Comparison of ENCODE assay signal across 10 cellular contexts in genomic region chr15:58462547-58462946, GRCh38. TPM values are rescaled to one million over a fixed set of nuclear protein-coding genes. Genes with fewer than 3 reads are reported as not detected.
DNase-seq lines count a peak whose midpoint lies in the region; ATAC-seq, FAIRE-seq and TF ChIP-seq lines count a peak whose summit lies in the region.
"Had no signal": no experiment of that assay in that cellular context is flagged by ENCODE, and none has a peak within 500 bp of the region (broad histone marks: within the 10 kb centered on the region; RNA-seq: fewer than 3 reads in every experiment).

No MANE protein-coding gene starts in this region.

- 69% methylated on average over 4 of the region's 4 CpGs for WGBS in HepG2 (ENCODE audit: low lambda C conversion rate)

- H2AFZ ChIP-seq in HepG2 (ENCODE audit: low read length): no peak overlapping the region

- intact Hi-C loops in activated T-helper 1 cell treated with anti-CD3 and anti-CD28 coated beads, Interleukin-12 subunit alpha, Interleukin-12 subunit beta, Interleukin-2, Interleukin-4 antibody, amounts not matched to agents 30 ng/mL and 10 ng/mL and 1 ng/mL, durations not matched to agents 14 hours and 24 hours and 36 hours (cut with micrococcal nuclease): no loop called here
- intact Hi-C loops in HepG2 (cut with micrococcal nuclease; ENCODE audit: unreplicated experiment): no loop called here
- intact Hi-C loops in CD4-positive, alpha-beta T cell (cut with DNase I, micrococcal nuclease): no loop called here

- 0 out of 2 replicates have a peak overlapping the region, but pooled peaks have one; percentile 26 for H3K4me2 ChIP-seq in HepG2 (ENCODE audit: low read depth, low read length)

- FAIRE-seq in HepG2 (lab: Jason Lieb, UNC): no peak

- H3K27ac ChIP-seq in HepG2 (ENCODE audit: extremely low read length, insufficient read depth, low read length): no peak overlapping the region
- H3K27ac ChIP-seq in CD4-positive, alpha-beta T cell (ENCODE audit: low read depth, low read length): no peak overlapping the region

- H3K79me2 ChIP-seq in HepG2 (ENCODE audit: insufficient read depth, low read length): no peaks in the 10 kb centered on the region

- in situ Hi-C loops in HepG2 (cut with HindIII; ENCODE audit: extremely low pct_ligation_motif_present, low pct_unique_long_range_greater_than_20kb): no loop called here

- H3K9ac ChIP-seq in HepG2 (ENCODE audit: insufficient read depth, low read depth, low read length): no peak overlapping the region

- H3K4me3 Mint-ChIP-seq in activated T-helper 1 cell treated with anti-CD3 and anti-CD28 coated beads, Interleukin-12 subunit alpha, Interleukin-12 subunit beta, Interleukin-2, Interleukin-4 antibody, amounts not matched to agents 30 ng/mL and 10 ng/mL and 1 ng/mL, durations not matched to agents 14 hours and 24 hours and 36 hours: peak overlapping the region; percentile 2
- no peak overlapping the region for H3K4me3 Mint-ChIP-seq in osteocyte (ENCODE audit: unreplicated experiment)
- no peak overlapping the region for H3K4me3 Mint-ChIP-seq in CD4-positive, alpha-beta T cell
- H3K4me3 Mint-ChIP-seq: mesothelial cell of epicardium had no signal

- H3K4me1 Mint-ChIP-seq in activated T-helper 1 cell treated with anti-CD3 and anti-CD28 coated beads, Interleukin-12 subunit alpha, Interleukin-12 subunit beta, Interleukin-2, Interleukin-4 antibody, amounts not matched to agents 30 ng/mL and 10 ng/mL and 1 ng/mL, durations not matched to agents 14 hours and 24 hours and 36 hours (ENCODE audit: low read depth): peaks cover 80% of the 10 kb centered on the region
- H3K4me1 Mint-ChIP-seq in osteocyte (ENCODE audit: unreplicated experiment): peaks cover 26% of the 10 kb centered on the region
- H3K4me1 Mint-ChIP-seq in CD4-positive, alpha-beta T cell (ENCODE audit: low read depth): peaks cover 42% of the 10 kb centered on the region

- no TSS peak for BruUV-seq in HepG2 (replicated peaks; lab: Mats Ljungman, UMichigan)

- peaks cover 8% of the 10 kb centered on the region for H3K36me3 Mint-ChIP-seq in activated T-helper 1 cell treated with anti-CD3 and anti-CD28 coated beads, Interleukin-12 subunit alpha, Interleukin-12 subunit beta, Interleukin-2, Interleukin-4 antibody, amounts not matched to agents 30 ng/mL and 10 ng/mL and 1 ng/mL, durations not matched to agents 14 hours and 24 hours and 36 hours (ENCODE audit: low read depth)
- no peaks in the 10 kb centered on the region for H3K36me3 Mint-ChIP-seq in osteocyte (ENCODE audit: unreplicated experiment)
- no peaks in the 10 kb centered on the region for H3K36me3 Mint-ChIP-seq in CD4-positive, alpha-beta T cell (ENCODE audit: low read depth)
- H3K36me3 Mint-ChIP-seq: mesothelial cell of epicardium had no signal

- DNase-seq in CD1c-positive myeloid dendritic cell (ENCODE audit: extremely low spot score): peak; percentile 16
- DNase-seq in LNCaP clone FGC (ENCODE audit: low read depth): peak; percentile 10
- no peak for DNase-seq in activated T-helper 1 cell treated with anti-CD3 and anti-CD28 coated beads, Interleukin-12 subunit alpha, Interleukin-12 subunit beta, Interleukin-2, Interleukin-4 antibody, amounts not matched to agents 30 ng/mL and 10 ng/mL and 1 ng/mL, durations not matched to agents 14 hours and 24 hours and 36 hours (ENCODE audit: low spot score)
- no peak for DNase-seq in HepG2 (ENCODE audit: low spot score)
- DNase-seq in osteocyte (ENCODE audit: extremely low spot score, unreplicated experiment): no peak
- no peak for DNase-seq in CD4-positive, alpha-beta T cell
- DNase-seq: activated CD4-positive, alpha-beta T cell treated with anti-CD3 and anti-CD28 coated beads, Interleukin-2, amount 50 U/mL, for 1 hour had no signal

- H4K20me1 ChIP-seq in HepG2 (ENCODE audit: insufficient read depth, low read length): no peaks in the 10 kb centered on the region

- H3K4me3 ChIP-seq in LNCaP clone FGC (ENCODE audit: low read depth, low read length) (no peak overlapping the region), HepG2 (replicated peaks in 1 of 3; ENCODE audit: insufficient read depth in 1 of 3, low read depth in 2 of 3, low read length in 3 of 3) (no peak overlapping the region)

- peak overlapping the region; percentile 61 for H3K27ac Mint-ChIP-seq in activated T-helper 1 cell treated with anti-CD3 and anti-CD28 coated beads, Interleukin-12 subunit alpha, Interleukin-12 subunit beta, Interleukin-2, Interleukin-4 antibody, amounts not matched to agents 30 ng/mL and 10 ng/mL and 1 ng/mL, durations not matched to agents 14 hours and 24 hours and 36 hours
- no peak overlapping the region for H3K27ac Mint-ChIP-seq in osteocyte (ENCODE audit: unreplicated experiment)
- no peak overlapping the region for H3K27ac Mint-ChIP-seq in CD4-positive, alpha-beta T cell
- H3K27ac Mint-ChIP-seq: mesothelial cell of epicardium had no signal

- TF ChIP-seq POLR2A in HepG2 (IDR thresholded peaks at IDR 0.05; ENCODE audit: insufficient read depth in 1 of 2, low read depth in 2 of 2, low read length in 2 of 2): no peak

- H3K4me1 ChIP-seq in HepG2 (ENCODE audit: insufficient read depth, low read length): peaks cover 94% of the 10 kb centered on the region

- H3K27me3 Mint-ChIP-seq in activated T-helper 1 cell treated with anti-CD3 and anti-CD28 coated beads, Interleukin-12 subunit alpha, Interleukin-12 subunit beta, Interleukin-2, Interleukin-4 antibody, amounts not matched to agents 30 ng/mL and 10 ng/mL and 1 ng/mL, durations not matched to agents 14 hours and 24 hours and 36 hours (ENCODE audit: insufficient read depth): no peaks in the 10 kb centered on the region
- H3K27me3 Mint-ChIP-seq in osteocyte (ENCODE audit: unreplicated experiment): no peaks in the 10 kb centered on the region
- no peaks in the 10 kb centered on the region for H3K27me3 Mint-ChIP-seq in CD4-positive, alpha-beta T cell

- no peak for TF ChIP-seq RAD21 in HepG2 (CRISPR knock-in tag; IDR thresholded peaks at IDR 0.05)

- H3K36me3 ChIP-seq in HepG2 (replicated peaks in 1 of 2; ENCODE audit: control insufficient read depth in 1 of 2, insufficient read depth in 2 of 2, low read length in 2 of 2): no peaks in the 10 kb centered on the region

- TF ChIP-seq CTCF in LNCaP clone FGC (IDR thresholded peaks at IDR 0.05; ENCODE audit: control insufficient read depth, extremely low read depth, insufficient read depth): no peak
- TF ChIP-seq CTCF in HepG2 (CRISPR knock-in tag; IDR thresholded peaks at IDR 0.05): no peak
- TF ChIP-seq CTCF in osteocyte (IDR thresholded peaks at IDR 0.05): no peak
- TF ChIP-seq CTCF in CD4-positive, alpha-beta T cell (IDR thresholded peaks at IDR 0.05): no peak

- CTCF ChIA-PET in HepG2 (lab: Yijun Ruan, JAX; ENCODE audit: low intra/inter-chr PET ratio, low total read pairs): no interaction called here
- CTCF ChIA-PET in CD4-positive, alpha-beta T cell (lab: Charles Lee): no interaction called here

- no peaks in the 10 kb centered on the region for H3K9me3 Mint-ChIP-seq in activated T-helper 1 cell treated with anti-CD3 and anti-CD28 coated beads, Interleukin-12 subunit alpha, Interleukin-12 subunit beta, Interleukin-2, Interleukin-4 antibody, amounts not matched to agents 30 ng/mL and 10 ng/mL and 1 ng/mL, durations not matched to agents 14 hours and 24 hours and 36 hours
- H3K9me3 Mint-ChIP-seq in osteocyte (ENCODE audit: unreplicated experiment): no peaks in the 10 kb centered on the region
- H3K9me3 Mint-ChIP-seq in CD4-positive, alpha-beta T cell: no peaks in the 10 kb centered on the region
- H3K9me3 Mint-ChIP-seq: mesothelial cell of epicardium had no signal

- POLR2A ChIA-PET in HepG2 (lab: Yijun Ruan, JAX): interaction anchor here (3.1 kb wide), 1 partner anchor 14 kb away, joined by 13 read pairs; no protein-coding TSS in a partner anchor
- POLR2A ChIA-PET in CD4-positive, alpha-beta T cell (lab: Charles Lee): no interaction called here

- no peaks in the 10 kb centered on the region for H3K9me3 ChIP-seq in HepG2 (ENCODE audit: low read length)
- no peaks in the 10 kb centered on the region for H3K9me3 ChIP-seq in CD4-positive, alpha-beta T cell (ENCODE audit: control insufficient read depth, low read length)

- TF ChIP-seq EP300 in HepG2 (IDR thresholded peaks at IDR 0.05; ENCODE audit: low read depth in 2 of 2, low read length in 2 of 2): no peak
- no peak for TF ChIP-seq EP300 in HepG2 (CRISPR knock-in tag; IDR thresholded peaks at IDR 0.05; ENCODE audit: borderline replicate concordance)

- peak; percentile 9; the same call in 1 of the 3 replicates for ATAC-seq in HepG2
- no peak for ATAC-seq in GM21786 (IDR thresholded peaks at IDR 0.05; ENCODE audit: unreplicated experiment)
- ATAC-seq in CD4-positive, alpha-beta T cell (ENCODE audit: poor library complexity): no peak
- ATAC-seq in HG03280 (IDR thresholded peaks at IDR 0.05; ENCODE audit: unreplicated experiment): no peak

- no peaks in the 10 kb centered on the region for H3K27me3 ChIP-seq in HepG2 (ENCODE audit: control insufficient read depth in 1 of 2, insufficient read depth in 2 of 2, low read length in 2 of 2)
- H3K27me3 ChIP-seq in CD4-positive, alpha-beta T cell (ENCODE audit: control insufficient read depth, insufficient read depth, low read length): no peaks in the 10 kb centered on the region

RNA-seq across cellular contexts. Expression of gene LIPC, which starts 30.8 kb away (rescaled TPM):
- total RNA-seq in activated T-helper 1 cell treated with anti-CD3 and anti-CD28 coated beads, Interleukin-12 subunit alpha, Interleukin-12 subunit beta, Interleukin-2, Interleukin-4 antibody, amounts not matched to agents 30 ng/mL and 10 ng/mL and 1 ng/mL, durations not matched to agents 14 hours and 24 hours and 36 hours: 0.62 and 0.69 TPM in 2 replicates
- 15.0 and 26.0 TPM in 2 replicates for total RNA-seq in HepG2 (2016; rRNA removed; fragmentation: Illumina TruSeq; extraction: Trizol)
- total RNA-seq in HepG2 (2016; cell fraction: cytosol; rRNA removed; fragmentation: Illumina TruSeq; extraction: Trizol; ENCODE audit: low read depth): 3.6 and 5.6 TPM in 2 replicates
- 14.4 and 27.2 TPM in 2 replicates for total RNA-seq in HepG2 (2016; cell fraction: insoluble cytoplasmic fraction; rRNA removed; fragmentation: Illumina TruSeq; extraction: Trizol)
- total RNA-seq in HepG2 (2016; cell fraction: membrane; rRNA removed; fragmentation: Illumina TruSeq; extraction: Trizol): 9.5 and 11.4 TPM in 2 replicates
- total RNA-seq in HepG2 (2016; cell fraction: nucleus; rRNA removed; fragmentation: Illumina TruSeq; extraction: Trizol): 31.9 and 35.6 TPM in 2 replicates
- 38.0 and 46.9 TPM in 2 replicates for polyA plus RNA-seq in HepG2 (2011; rRNA removed)
- 32.6 and 40.5 TPM in 2 replicates for polyA plus RNA-seq in HepG2 (2011; cell fraction: cytosol; rRNA removed)
- polyA plus RNA-seq in HepG2 (2011; cell fraction: nucleus; rRNA removed): 25.6 and 27.7 TPM in 2 replicates
- polyA plus RNA-seq in HepG2 (2012): 28.9 and 34.2 TPM in 2 replicates
- 9.2 and 9.9 TPM in 2 replicates for polyA plus RNA-seq in HepG2 (2016; cell fraction: cytosol; fragmentation: Illumina TruSeq; extraction: Trizol; ENCODE audit: low read depth)
- 20.8 and 21.9 TPM in 2 replicates for polyA plus RNA-seq in HepG2 (2016; cell fraction: insoluble cytoplasmic fraction; fragmentation: Illumina TruSeq; extraction: Trizol; ENCODE audit: low read depth)
- polyA plus RNA-seq in HepG2 (2016; cell fraction: membrane; fragmentation: Illumina TruSeq; extraction: Trizol; ENCODE audit: low read depth): 13.3 and 17.3 TPM in 2 replicates
- 46.6 and 49.7 TPM in 2 replicates for polyA plus RNA-seq in HepG2 (2016; cell fraction: nucleus; fragmentation: Illumina TruSeq; extraction: Trizol; ENCODE audit: insufficient read depth, low read depth)
- 66.7 TPM in 1 of 2 replicates, not detected in the other for polyA minus RNA-seq in HepG2 (2011; rRNA and poly(A)+ RNA removed; ENCODE audit: low replicate concordance)
- 17.8 and 19.8 TPM in 2 replicates for polyA minus RNA-seq in HepG2 (2011; cell fraction: cytosol; rRNA and poly(A)+ RNA removed)
- polyA minus RNA-seq in HepG2 (2011; cell fraction: nucleus; rRNA and poly(A)+ RNA removed): 21.2 and 25.1 TPM in 2 replicates
- total RNA-seq in osteocyte: not detected in 2 replicates
- 1 to 10 TPM in 1 of 2 experiments, under 1 TPM in 1; 0.61 to 1.2 TPM for total RNA-seq in CD4-positive, alpha-beta T cell
- total RNA-seq: mesothelial cell of epicardium had no signal

Comparison
In these comparisons a context has a peak if more than half of its experiments do, and no peak if none do; other contexts are left out.
1. DNase-seq: peak in CD1c-positive myeloid dendritic cell (single experiment) and LNCaP clone FGC (single experiment); none in activated T-helper 1 cell treated with anti-CD3 and anti-CD28 coated beads, Interleukin-12 subunit alpha, Interleukin-12 subunit beta, Interleukin-2, Interleukin-4 antibody, amounts not matched to agents 30 ng/mL and 10 ng/mL and 1 ng/mL, durations not matched to agents 14 hours and 24 hours and 36 hours (single experiment), HepG2 (single experiment), osteocyte (single experiment) and CD4-positive, alpha-beta T cell (0 of 10).